13 cellular contexts compared by ENCODE assay signal in genomic region chrX:41167888-41168287, GRCh38.
"Had no signal": no experiment of that assay in that cellular context is flagged by ENCODE, and none has a peak within 500 bp of the region (broad histone marks: within the 10 kb centered on the region; RNA-seq: fewer than 3 reads in every experiment).

No MANE protein-coding gene starts in this region.

- H3K36me3 ChIP-seq: ovary had no signal

- H2AFZ ChIP-seq: neural progenitor cell had no signal

- ATAC-seq: gastroesophageal sphincter, upper lobe of right lung had no signal

- DNase-seq: activated CD4-positive, alpha-beta T cell treated with anti-CD3 and anti-CD28 coated beads for 48 hours; activated CD8-positive, alpha-beta memory T cell treated with anti-CD3 and anti-CD28 coated beads for 24 hours; amygdala; midbrain; ovary; stimulated activated CD4-positive, alpha-beta T cell treated with anti-CD3 and anti-CD28 coated beads, Interleukin-4, amount 100 ng/mL, for 24 hours; T1000; upper lobe of right lung had no signal

- H3K27ac ChIP-seq: gastroesophageal sphincter, ovary, upper lobe of right lung had no signal

- H3K9me3 Mint-ChIP-seq: activated T-helper 2 cell treated with anti-CD3 and anti-CD28 coated beads, Interferon-gamma antibody, Interleukin-2, Interleukin-4, amounts not matched to agents 10 μg/mL and 5 μg/mL and 100 μg/mL, durations not matched to agents 14 hours and 24 hours and 36 hours; neural progenitor cell; stimulated activated naive CD8-positive, alpha-beta T cell treated with anti-CD3 and anti-CD28 coated beads, Interleukin-15, Interleukin-2, amounts not matched to agents 100 ng/mL and 50 ng/mL, for 24 hours had no signal

- H3K4me1 Mint-ChIP-seq: neural progenitor cell had no signal

- H3K9me3 ChIP-seq: gastroesophageal sphincter, ovary, upper lobe of right lung had no signal

- H3K4me3 Mint-ChIP-seq: activated naive CD8-positive, alpha-beta T cell; neural progenitor cell; stimulated activated naive CD8-positive, alpha-beta T cell treated with anti-CD3 and anti-CD28 coated beads, Interleukin-15, Interleukin-2, amounts not matched to agents 100 ng/mL and 50 ng/mL, for 24 hours had no signal

- H3K27ac Mint-ChIP-seq: activated naive CD8-positive, alpha-beta T cell; activated T-helper 2 cell treated with anti-CD3 and anti-CD28 coated beads, Interferon-gamma antibody, Interleukin-2, Interleukin-4, amounts not matched to agents 10 μg/mL and 5 μg/mL and 100 μg/mL, durations not matched to agents 14 hours and 24 hours and 36 hours; neural progenitor cell; stimulated activated naive CD8-positive, alpha-beta T cell treated with anti-CD3 and anti-CD28 coated beads, Interleukin-15, Interleukin-2, amounts not matched to agents 100 ng/mL and 50 ng/mL, for 24 hours had no signal

- H3K4me1 ChIP-seq: gastroesophageal sphincter, neural progenitor cell, upper lobe of right lung had no signal

- H3K27me3 Mint-ChIP-seq: activated naive CD8-positive, alpha-beta T cell; stimulated activated naive CD8-positive, alpha-beta T cell treated with anti-CD3 and anti-CD28 coated beads, Interleukin-15, Interleukin-2, amounts not matched to agents 100 ng/mL and 50 ng/mL, for 24 hours had no signal

- H3K4me2 ChIP-seq: neural progenitor cell had no signal

- H3K4me3 ChIP-seq: gastroesophageal sphincter, neural progenitor cell, ovary, upper lobe of right lung had no signal

- H3K27me3 ChIP-seq: gastroesophageal sphincter, neural progenitor cell, ovary, upper lobe of right lung had no signal
